ENCODE assay signal across 8 cellular contexts in genomic region chr22:31078389-31078788, GRCh38. TPM values are rescaled to one million over a fixed set of nuclear protein-coding genes. Genes with fewer than 3 reads are reported as not detected.
DNase-seq lines count a peak whose midpoint lies in the region; ATAC-seq and TF ChIP-seq lines count a peak whose summit lies in the region.
"Not testable (repeated sequence)": the region's sequence is repeated elsewhere in the genome, so short reads cannot be mapped to it uniquely, and the experiment has no call there.
"Had no signal": no experiment of that assay in that cellular context is flagged by ENCODE, and none has a peak within 500 bp of the region (broad histone marks: within the 10 kb centered on the region; RNA-seq: fewer than 3 reads in every experiment).

No MANE protein-coding gene starts in this region.

- peaks cover 30% of the 10 kb centered on the region for H3K4me1 Mint-ChIP-seq in Caco-2 (ENCODE audit: low read depth, unreplicated experiment)
- peaks cover 29% of the 10 kb centered on the region for H3K4me1 Mint-ChIP-seq in progenitor cell of endocrine pancreas (ENCODE audit: low read depth)

- POLR2A ChIA-PET in Caco-2 (lab: Charles Lee): interaction anchor here (0.5 to 3.4 kb wide), 4 partner anchors 14 to 487 kb away, joined by 3 to 60 read pairs (median 17); partner anchors contain the start of genes MORC2, PES1 and TUG1
- POLR2A ChIA-PET in HEK293 (lab: Yijun Ruan, JAX): not testable (repeated sequence)

- CTCF ChIA-PET in Caco-2 (lab: Charles Lee): interaction anchor here (0.8 to 1.9 kb wide), 4 partner anchors 14 to 109 kb away, joined by 6 to 9 read pairs (median 7); partner anchors contain the start of genes MORC2, SELENOM and TUG1
- CTCF ChIA-PET in HEK293 (lab: Yijun Ruan, JAX): interaction anchor here (1.3 kb wide), 1 partner anchor 30 kb away, joined by 3 read pairs; no protein-coding TSS in a partner anchor

- not testable (repeated sequence) for H4K20me1 ChIP-seq in fibroblast of lung (ENCODE audit: control insufficient read depth, extremely low read depth, insufficient read depth, low read length)

- peaks cover 38% of the 10 kb centered on the region for H3K36me3 Mint-ChIP-seq in Caco-2 (ENCODE audit: insufficient read depth, unreplicated experiment)
- H3K36me3 Mint-ChIP-seq in progenitor cell of endocrine pancreas (ENCODE audit: insufficient read depth): not testable (repeated sequence)

- peaks cover 37% of the 10 kb centered on the region for H3K4me1 ChIP-seq in Caco-2
- not testable (repeated sequence) for H3K4me1 ChIP-seq in HEK293 (ENCODE audit: control insufficient read depth, insufficient read depth, low read length); fibroblast of lung (ENCODE audit: control insufficient read depth, extremely low read depth, insufficient read depth, low read length)
- H3K4me1 ChIP-seq in Peyer's patch: peaks cover 0 to 45% (median 0%) of the 10 kb centered on the region in 4 donors
- H3K4me1 ChIP-seq in body of pancreas: peaks cover 44% of the 10 kb centered on the region

- not testable (repeated sequence) for H3K36me3 ChIP-seq in Caco-2 (ENCODE audit: control insufficient read depth, insufficient read depth, low read length); HEK293 (ENCODE audit: control insufficient read depth in 2 of 2, insufficient read depth in 1 of 2, low read length in 2 of 2); Peyer's patch; body of pancreas (replicated peaks in 1 of 2; ENCODE audit: insufficient read depth in 1 of 2, low read depth in 2 of 2); fibroblast of lung (ENCODE audit: control insufficient read depth, insufficient read depth, low read length)

- WGBS in body of pancreas, 2 donors: 96 to 100% methylated on average over 2 of the region's 2 CpGs

- not testable (repeated sequence) for H3K27me3 ChIP-seq in Caco-2 (replicated peaks; ENCODE audit: control insufficient read depth, insufficient read depth, low read length); Peyer's patch; body of pancreas; fibroblast of lung (ENCODE audit: control insufficient read depth, insufficient read depth, low read length)

- H3K27ac Mint-ChIP-seq in Caco-2 (ENCODE audit: unreplicated experiment) (peak overlapping the region; percentile 85), progenitor cell of endocrine pancreas (peak overlapping the region; percentile 39)

- intact Hi-C loops in Caco-2 (cut with micrococcal nuclease; ENCODE audit: unreplicated experiment); body of pancreas (cut with DNase I): not testable (repeated sequence)

- not testable (repeated sequence) for H3K4me2 ChIP-seq in fibroblast of lung (ENCODE audit: extremely low read depth, insufficient read depth, low read length)

- not testable (repeated sequence) for H3K9me3 ChIP-seq in Caco-2; HEK293 (ENCODE audit: control insufficient read depth, insufficient read depth, low read depth, low read length); Peyer's patch; body of pancreas; fibroblast of lung (ENCODE audit: control insufficient read depth, insufficient read depth, low read depth, low read length)

- peak overlapping the region; percentile 4 for H2AFZ ChIP-seq in fibroblast of lung (ENCODE audit: low read length)

- TSS peak; percentile 41 for BruUV-seq in Caco-2 (replicated peaks; lab: Mats Ljungman, UMichigan)

- not testable (repeated sequence) for TF ChIP-seq POLR2A in Peyer's patch (IDR thresholded peaks at IDR 0.05); body of pancreas (IDR thresholded peaks at IDR 0.05)

- H3K9ac ChIP-seq in fibroblast of lung (ENCODE audit: insufficient read depth, low read length): not testable (repeated sequence)

- not testable (repeated sequence) for H3K4me3 ChIP-seq in Caco-2 (ENCODE audit: low read depth, low read length); HEK293 (ENCODE audit: low read depth, low read length); Peyer's patch; body of pancreas; fibroblast of lung (replicated peaks in 1 of 4; ENCODE audit: control extremely low read depth in 1 of 4, insufficient read depth in 1 of 4, low read depth in 3 of 4, low read length in 4 of 4)

- TF ChIP-seq CTCF in Caco-2 (IDR thresholded peaks at IDR 0.05; ENCODE audit: insufficient read depth in 1 of 2, low read depth in 1 of 2, low read length in 1 of 2, severe bottlenecking in 1 of 2, unreplicated experiment in 1 of 2); HEK293 (tag by site-specific recombination; IDR thresholded peaks at IDR 0.05); Peyer's patch (IDR thresholded peaks at IDR 0.05); body of pancreas (IDR thresholded peaks at IDR 0.05); fibroblast of lung (conservative IDR thresholded peaks at IDR 0.05 in 1 of 2, IDR thresholded peaks at IDR 0.05 in 1 of 2; ENCODE audit: low read depth in 1 of 2, low read length in 2 of 2); progenitor cell of endocrine pancreas (IDR thresholded peaks at IDR 0.05; ENCODE audit: unreplicated experiment): not testable (repeated sequence)

- H3K27ac ChIP-seq in HEK293 (ENCODE audit: extremely low read depth, low read depth, low read length); fibroblast of lung (ENCODE audit: insufficient read depth, low read length): not testable (repeated sequence)
- H3K27ac ChIP-seq in Peyer's patch (peak overlapping the region in 3 of 4 donors; percentile 31 to 93 (median 73)), body of pancreas (peak overlapping the region in 3 of 4 donors; percentile 91 to 97 (median 94))

- not testable (repeated sequence) for ATAC-seq in body of pancreas

- not testable (repeated sequence) for H3K9me3 Mint-ChIP-seq in Caco-2 (ENCODE audit: unreplicated experiment); progenitor cell of endocrine pancreas (ENCODE audit: low read depth)

- peaks cover 22% of the 10 kb centered on the region for H3K79me2 ChIP-seq in fibroblast of lung (ENCODE audit: control insufficient read depth, insufficient read depth, low read length)

- H3K27me3 Mint-ChIP-seq in Caco-2 (ENCODE audit: insufficient read depth, unreplicated experiment); progenitor cell of endocrine pancreas: not testable (repeated sequence)

- H3K4me3 Mint-ChIP-seq in Caco-2 (ENCODE audit: unreplicated experiment); progenitor cell of endocrine pancreas (ENCODE audit: low read depth): not testable (repeated sequence)

- DNase-seq in Caco-2; Peyer's patch; body of pancreas; fibroblast of lung (ENCODE audit: low read depth in 2 of 2); progenitor cell of endocrine pancreas (ENCODE audit: low spot score, unreplicated experiment): not testable (repeated sequence)
- peak; percentile 38 for DNase-seq in kidney tubule cell (ENCODE audit: low spot score)

TF ChIP-seq in HEK293, 187 proteins besides CTCF, POLR2A, EP300 and RAD21 (continues in another document):
- TF ChIP-seq EGR2 (tag by site-specific recombination; IDR thresholded peaks at IDR 0.05; ENCODE audit: low read depth): peak; percentile 66; the same call in 1 of the 2 replicates
- peak; percentile 77 for TF ChIP-seq ZFHX2 (tag by site-specific recombination; conservative IDR thresholded peaks at IDR 0.05)
- TF ChIP-seq ZBTB17 (tag by site-specific recombination; IDR thresholded peaks at IDR 0.05): 0 out of 2 replicates have a peak, but pooled peaks have one; percentile 27

RNA-seq across cellular contexts. Expression of gene SMTN, which starts 2.7 kb away (rescaled TPM):
- total RNA-seq in Caco-2 (2022) (69.8 and 71.0 TPM in 2 replicates), Peyer's patch (100 to 1,000 TPM in 1 of 4 donors, 10 to 100 TPM in 3; 23.1 to 124 (median 75.9) TPM), body of pancreas (10 to 100 TPM; 35.5 to 50.1 TPM), fibroblast of lung (79.4 and 95.1 TPM in 2 replicates), progenitor cell of endocrine pancreas (40.8 and 48.0 TPM in 2 replicates)
- 43.7 and 61.5 TPM in 2 replicates for polyA plus RNA-seq in fibroblast of lung
- 79.5 and 122 TPM in 2 replicates for polyA plus RNA-seq in fibroblast of lung (2012)
- polyA minus RNA-seq in fibroblast of lung (ENCODE audit: low replicate concordance): 126 and 165 TPM in 2 replicates

RNA-seq across cellular contexts. Expression of gene SELENOM, which starts 29.0 kb away (rescaled TPM):
- total RNA-seq in Caco-2 (2022) (1.3 and 2.0 TPM in 2 replicates), Peyer's patch (10 to 100 TPM; 31.4 to 89.1 (median 43.7) TPM), body of pancreas (100 to 1,000 TPM; 127 to 198 TPM), fibroblast of lung (127 and 132 TPM in 2 replicates), progenitor cell of endocrine pancreas (3.1 and 3.7 TPM in 2 replicates)
- polyA plus RNA-seq in fibroblast of lung: 93.5 and 130 TPM in 2 replicates
- 194 and 266 TPM in 2 replicates for polyA plus RNA-seq in fibroblast of lung (2012)
- polyA minus RNA-seq in fibroblast of lung (ENCODE audit: low replicate concordance): 41.9 and 111 TPM in 2 replicates

RNA-seq across cellular contexts. Expression of gene INPP5J, which starts 44.4 kb away (rescaled TPM):
- total RNA-seq in Caco-2 (2022): 6.8 and 7.8 TPM in 2 replicates
- 100 to 1,000 TPM in 3 of 4 donors, 10 to 100 TPM in 1; 18.2 to 203 (median 156) TPM for total RNA-seq in Peyer's patch
- total RNA-seq in body of pancreas: 10 to 100 TPM; 16.1 to 17.8 TPM
- total RNA-seq in fibroblast of lung: 0.26 and 0.33 TPM in 2 replicates
- polyA plus RNA-seq in fibroblast of lung: 0.17 and 0.23 TPM in 2 replicates
- polyA plus RNA-seq in fibroblast of lung (2012): 0.44 and 0.45 TPM in 2 replicates
- 0.27 TPM in 1 of 2 replicates, not detected in the other for polyA minus RNA-seq in fibroblast of lung (ENCODE audit: low replicate concordance)
- 14.8 and 17.9 TPM in 2 replicates for total RNA-seq in progenitor cell of endocrine pancreas
- polyA plus RNA-seq: CD4-positive, alpha-beta memory T cell had no signal
